1 cellular context compared by ENCODE assay signal in the genomic region with DNA sequence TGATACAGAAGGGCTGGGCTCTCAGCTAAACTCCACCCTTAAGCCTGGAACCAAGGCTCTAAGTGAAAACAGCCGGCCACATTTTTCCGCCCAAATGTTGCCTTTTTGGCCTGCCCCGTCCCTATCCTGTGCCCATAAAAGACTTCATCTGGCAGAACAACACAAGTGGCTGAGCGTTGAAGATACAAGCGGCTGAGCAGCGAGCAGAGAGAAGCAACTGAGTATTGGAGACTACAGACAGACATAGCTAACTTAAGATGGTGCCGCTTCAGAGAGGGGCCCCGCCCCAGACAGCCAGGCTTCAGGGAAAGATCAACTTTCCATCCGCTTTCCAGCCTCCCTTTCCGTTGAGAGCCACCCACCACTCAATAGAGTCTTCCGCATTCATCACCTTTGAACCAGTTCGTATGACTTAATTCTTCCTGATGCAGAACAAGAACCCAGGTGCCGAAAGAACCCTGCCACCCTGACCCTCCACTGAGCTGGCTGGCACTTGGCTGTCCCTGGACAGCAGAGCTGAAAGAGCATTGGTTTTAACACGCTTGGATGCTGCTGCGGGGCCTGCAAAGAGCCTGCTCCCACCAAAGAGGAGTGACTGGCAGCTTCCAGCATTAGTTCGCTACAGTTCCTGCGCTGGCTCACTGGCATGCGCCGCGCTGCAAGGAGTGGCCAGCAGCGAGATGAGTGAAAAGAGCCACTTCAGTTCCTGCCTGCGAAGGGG.
TF ChIP-seq lines count a peak whose summit lies in the region.

No MANE protein-coding gene starts in this region.

TF ChIP-seq in H1, 55 proteins besides CTCF, POLR2A, EP300 and RAD21:
- no peak for TF ChIP-seq CHD2 (IDR thresholded peaks at IDR 0.05; ENCODE audit: low read length)
- no peak for TF ChIP-seq PHF8 (conservative IDR thresholded peaks at IDR 0.05; ENCODE audit: low read depth, low read length)
- no peak for TF ChIP-seq SAP30 (IDR thresholded peaks at IDR 0.05; ENCODE audit: insufficient read depth, insufficient replicate concordance, low read length)
- no peak for TF ChIP-seq KDM4A (IDR thresholded peaks at IDR 0.05; ENCODE audit: low read depth, low read length, severe bottlenecking)
- no peak for TF ChIP-seq TCF12 (IDR thresholded peaks at IDR 0.05; ENCODE audit: low read depth, low read length)
- TF ChIP-seq ASH2L (IDR thresholded peaks at IDR 0.05; ENCODE audit: low read length), result no peak
- no peak for TF ChIP-seq CBX5 (IDR thresholded peaks at IDR 0.05; ENCODE audit: low read depth, low read length)
- TF ChIP-seq HDAC2 (IDR thresholded peaks at IDR 0.05; ENCODE audit: borderline replicate concordance in 1 of 2, low read depth in 2 of 2, low read length in 2 of 2), result no peak
- TF ChIP-seq CHD1 (IDR thresholded peaks at IDR 0.05; ENCODE audit: low read depth, low read length), result no peak
